Comparison of ENCODE assay signal across 19 cellular contexts in genomic region chr12:126362490-126362889, GRCh38.
"Had no signal": no experiment of that assay in that cellular context is flagged by ENCODE, and none has a peak within 500 bp of the region (broad histone marks: within the 10 kb centered on the region; RNA-seq: fewer than 3 reads in every experiment).

No MANE protein-coding gene starts in this region.

- H3K27me3 ChIP-seq: colonic mucosa, neutrophil, sigmoid colon, spleen, tibial nerve had no signal

- ATAC-seq: activated T-cell treated with anti-CD3 and anti-CD28 coated beads, Interleukin-2, amount 50 U/mL, for 72 hours; lower lobe of right lung; natural killer cell treated with Interleukin-12 subunit alpha and Interleukin-12 subunit beta and Interleukin-15 and Interleukin-18, amount 100 ng/mL, for 72 hours; stimulated activated naive CD8-positive, alpha-beta T cell treated with anti-CD3 and anti-CD28 coated beads, Interleukin-15, Interleukin-2, amounts not matched to agents 100 U/mL and 50 U/mL, for 24 hours had no signal

- H3K36me3 ChIP-seq: colonic mucosa, lower lobe of right lung, neutrophil, sigmoid colon, spleen, tibial nerve had no signal

- H3K27ac Mint-ChIP-seq: activated naive CD8-positive, alpha-beta T cell treated with anti-CD3 and anti-CD28 coated beads for 36 hours; activated T-cell treated with anti-CD3 and anti-CD28 coated beads, Interleukin-2, amount 50 U/mL, for 72 hours; endodermal cell; natural killer cell treated with Interleukin-12 subunit alpha and Interleukin-12 subunit beta and Interleukin-15 and Interleukin-18, amount 100 ng/mL, for 72 hours; T-helper 1 cell treated with Interleukin-12 subunit alpha and Interleukin-12 subunit beta and Interleukin-4 antibody, amounts not matched to agents 30 μg/mL and 1 μg/mL, for 36 hours had no signal

- H3K4me1 Mint-ChIP-seq: activated naive CD8-positive, alpha-beta T cell treated with anti-CD3 and anti-CD28 coated beads for 36 hours; endodermal cell had no signal

- DNase-seq: activated CD4-positive, alpha-beta T cell treated with anti-CD3 and anti-CD28 coated beads, Interleukin-2, amount 50 U/mL, for 4 hours; activated CD4-positive, CD25-positive, alpha-beta regulatory T cell treated with anti-CD3 and anti-CD28 coated beads, Interleukin-2, amount 50 U/mL, for 72 hours; activated gamma-delta T cell treated with Interleukin-2 at 50 U/mL for 16 hours; activated naive CD8-positive, alpha-beta T cell treated with anti-CD3 and anti-CD28 coated beads for 36 hours; activated T-cell treated with anti-CD3 and anti-CD28 coated beads, Interleukin-2, amount 50 U/mL, for 72 hours; amniotic stem cell; colonic mucosa; lower lobe of right lung; sigmoid colon; spleen; stimulated activated CD8-positive, alpha-beta memory T cell treated with anti-CD3 and anti-CD28 coated beads, Interleukin-4, amount 100 ng/mL, for 48 hours; stimulated activated naive CD8-positive, alpha-beta T cell treated with anti-CD3 and anti-CD28 coated beads, Interleukin-15, Interleukin-2, amounts not matched to agents 100 U/mL and 50 U/mL, for 24 hours had no signal

- H3K9me3 ChIP-seq: colonic mucosa, lower lobe of right lung, neutrophil, tibial nerve had no signal

- H3K4me1 ChIP-seq: colonic mucosa, lower lobe of right lung, sigmoid colon, spleen, tibial nerve had no signal

- H3K4me3 Mint-ChIP-seq: activated naive CD8-positive, alpha-beta T cell treated with anti-CD3 and anti-CD28 coated beads for 36 hours; activated T-cell treated with anti-CD3 and anti-CD28 coated beads, Interleukin-2, amount 50 U/mL, for 72 hours; brain; endodermal cell; natural killer cell treated with Interleukin-12 subunit alpha and Interleukin-12 subunit beta and Interleukin-15 and Interleukin-18, amount 100 ng/mL, for 72 hours; T-helper 1 cell treated with Interleukin-12 subunit alpha and Interleukin-12 subunit beta and Interleukin-4 antibody, amounts not matched to agents 30 μg/mL and 1 μg/mL, for 36 hours had no signal

- H3K27me3 Mint-ChIP-seq: activated naive CD8-positive, alpha-beta T cell treated with anti-CD3 and anti-CD28 coated beads for 36 hours; natural killer cell treated with Interleukin-12 subunit alpha and Interleukin-12 subunit beta and Interleukin-15 and Interleukin-18, amount 100 ng/mL, for 72 hours had no signal

- H3K4me3 ChIP-seq: colonic mucosa, lower lobe of right lung, sigmoid colon, spleen, tibial nerve had no signal

- H3K36me3 Mint-ChIP-seq: activated naive CD8-positive, alpha-beta T cell treated with anti-CD3 and anti-CD28 coated beads for 36 hours; brain; natural killer cell treated with Interleukin-12 subunit alpha and Interleukin-12 subunit beta and Interleukin-15 and Interleukin-18, amount 100 ng/mL, for 72 hours had no signal

- H3K27ac ChIP-seq: colonic mucosa, epithelial cell of prostate, lower lobe of right lung, neutrophil, sigmoid colon, spleen, tibial nerve had no signal
